Comparison of ENCODE assay signal across 23 cellular contexts in the genomic region with DNA sequence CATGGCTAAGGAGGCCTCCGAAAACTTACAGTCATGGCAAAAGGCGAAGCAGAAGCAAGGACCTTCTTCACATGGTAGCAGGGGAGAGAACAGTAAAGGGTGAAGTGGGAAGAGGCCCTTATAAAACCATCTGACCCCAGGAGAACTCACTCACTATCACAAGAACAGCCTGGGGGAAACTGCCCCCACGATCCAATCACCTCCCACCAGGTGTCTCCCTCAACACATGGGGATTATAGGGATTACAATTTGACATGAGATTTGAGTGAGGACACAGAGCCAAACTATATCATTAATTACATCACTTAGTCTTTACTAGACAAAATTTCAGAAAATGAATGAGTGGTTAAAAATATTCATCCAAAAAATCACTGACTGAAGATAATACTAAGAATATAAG.
A peak's percentile ranks its signal among the peaks of the same experiment; 100 is the strongest.
DNase-seq lines count a peak whose midpoint lies in the region; ATAC-seq and TF ChIP-seq lines count a peak whose summit lies in the region.
"Had no signal": no experiment of that assay in that cellular context is flagged by ENCODE, and none has a peak within 500 bp of the region (broad histone marks: within the 10 kb centered on the region; RNA-seq: fewer than 3 reads in every experiment).

No MANE protein-coding gene starts in this region.

- TF ChIP-seq POLR2A in heart left ventricle (IDR thresholded peaks at IDR 0.05) (no peak), body of pancreas (IDR thresholded peaks at IDR 0.05) (no peak), uterus (IDR thresholded peaks at IDR 0.05) (no peak)

- H3K4me1 ChIP-seq in heart right ventricle = no peaks in the 10 kb centered on the region
- no peaks in the 10 kb centered on the region for H3K4me1 ChIP-seq in heart left ventricle
- H3K4me1 ChIP-seq in RWPE2 (ENCODE audit: insufficient read depth, poor library complexity, severe bottlenecking) = peaks cover 26% of the 10 kb centered on the region
- no peaks in the 10 kb centered on the region for H3K4me1 ChIP-seq in HAP-1
- peaks cover 23% of the 10 kb centered on the region for H3K4me1 ChIP-seq in body of pancreas
- no peaks in the 10 kb centered on the region for H3K4me1 ChIP-seq in uterus
- H3K4me1 ChIP-seq: breast epithelium had no signal

- H3K36me3 ChIP-seq in heart right ventricle (no peaks in the 10 kb centered on the region), heart left ventricle (no peaks in the 10 kb centered on the region), RWPE2 (ENCODE audit: low read depth) (no peaks in the 10 kb centered on the region), HAP-1 (replicated peaks) (no peaks in the 10 kb centered on the region), body of pancreas (replicated peaks in 1 of 2; ENCODE audit: insufficient read depth in 1 of 2, low read depth in 2 of 2) (no peaks in the 10 kb centered on the region), uterus (no peaks in the 10 kb centered on the region)
- H3K36me3 ChIP-seq: breast epithelium, thoracic aorta had no signal

- H3K4me3 ChIP-seq in heart right ventricle (no peak overlapping the region), heart left ventricle (no peak overlapping the region), RWPE2 (ENCODE audit: severe bottlenecking) (no peak overlapping the region), fibroblast of mammary gland (ENCODE audit: control insufficient read depth, low read depth, low read length) (no peak overlapping the region), HAP-1 (no peak overlapping the region), body of pancreas (no peak overlapping the region), uterus (no peak overlapping the region)
- H3K4me3 ChIP-seq: breast epithelium, GM12878, thoracic aorta had no signal

- no peak for ATAC-seq in heart right ventricle
- ATAC-seq in heart left ventricle = no peak
- no peak for ATAC-seq in RWPE2 (ENCODE audit: low read depth)
- no peak for ATAC-seq in body of pancreas
- ATAC-seq: activated CD4-positive, CD25-positive, alpha-beta regulatory T cell treated with anti-CD3 and anti-CD28 coated beads, Interleukin-2, amount 50 U/mL, for 24 hours; activated CD8-positive, alpha-beta T cell treated with anti-CD3 and anti-CD28 coated beads, Interleukin-2, amount 10 ng/mL, durations not matched to agents 7 days and 5 days; GM12878 had no signal

- intact Hi-C loops in heart right ventricle (cut with DNase I) (loop anchor here in 5 of 10 donors (5.0 to 10.0 kb wide), 3 partner anchors 450 to 455 kb away; partner anchors contain the start of gene COL12A1 (in 4 of the 5)), heart left ventricle (cut with DNase I) (loop anchor here in 7 of 10 donors (2.0 to 10.0 kb wide), 4 partner anchors 450 to 456 kb away; partner anchors contain the start of gene COL12A1 (in 5 of the 7)), body of pancreas (cut with DNase I) (no loop called here), uterus (cut with DNase I; ENCODE audit: low total_unique reads) (no loop called here)

- no peaks in the 10 kb centered on the region for H3K9me3 ChIP-seq in heart right ventricle
- no peaks in the 10 kb centered on the region for H3K9me3 ChIP-seq in heart left ventricle
- no peaks in the 10 kb centered on the region for H3K9me3 ChIP-seq in RWPE2 (ENCODE audit: severe bottlenecking)
- H3K9me3 ChIP-seq in HAP-1 = no peaks in the 10 kb centered on the region
- no peaks in the 10 kb centered on the region for H3K9me3 ChIP-seq in body of pancreas
- no peaks in the 10 kb centered on the region for H3K9me3 ChIP-seq in uterus
- H3K9me3 ChIP-seq: breast epithelium, thoracic aorta had no signal

- in situ Hi-C loops in HAP-1 (cut with MboI; ENCODE audit: low sequenced_read_pairs) = no loop called here

- H3K27ac ChIP-seq in heart right ventricle (no peak overlapping the region), heart left ventricle (no peak overlapping the region), RWPE2 (ENCODE audit: poor library complexity, severe bottlenecking) (no peak overlapping the region), body of pancreas (no peak overlapping the region), uterus (no peak overlapping the region)
- H3K27ac ChIP-seq: breast epithelium, HL-60, RWPE1, thoracic aorta had no signal

- H3K27me3 ChIP-seq in heart right ventricle = no peaks in the 10 kb centered on the region
- H3K27me3 ChIP-seq in heart left ventricle = no peaks in the 10 kb centered on the region
- no peaks in the 10 kb centered on the region for H3K27me3 ChIP-seq in RWPE2 (ENCODE audit: insufficient read depth, poor library complexity, severe bottlenecking)
- H3K27me3 ChIP-seq in HAP-1 (ENCODE audit: low read depth) = no peaks in the 10 kb centered on the region
- H3K27me3 ChIP-seq in body of pancreas = no peaks in the 10 kb centered on the region
- no peaks in the 10 kb centered on the region for H3K27me3 ChIP-seq in uterus
- H3K27me3 ChIP-seq: breast epithelium had no signal

- no peak for DNase-seq in heart right ventricle
- no peak for DNase-seq in heart left ventricle
- DNase-seq in RWPE2 (ENCODE audit: low spot score) = no peak
- no peak for DNase-seq in fibroblast of mammary gland (ENCODE audit: low read depth)
- no peak for DNase-seq in HAP-1 (ENCODE audit: low spot score in 2 of 2)
- no peak for DNase-seq in body of pancreas
- DNase-seq in globus pallidus (ENCODE audit: low spot score) = no peak
- DNase-seq in uterus = no peak
- DNase-seq: activated CD8-positive, alpha-beta T cell treated with anti-CD3 and anti-CD28 coated beads, Interleukin-2, amount 10 ng/mL, durations not matched to agents 7 days and 5 days; activated gamma-delta T cell treated with Interleukin-2 at 50 U/mL for 16 hours; foreskin melanocyte; NCI-H1417 treated with DMSO at 0.1 percent for 48 hours; NCI-H2107; NCI-H510A; stimulated activated CD4-positive, alpha-beta T cell treated with anti-CD3 and anti-CD28 coated beads, Interleukin-2, amount 100 ng/mL, for 48 hours; stimulated activated naive CD4-positive, alpha-beta T cell; T-helper 9 cell had no signal

- 68 to 70% methylated on average over 3 of the region's 3 CpGs for WGBS in heart right ventricle, 2 donors
- 67 to 71% (median 70%) methylated on average over 3 of the region's 3 CpGs for WGBS in heart left ventricle, 4 donors
- 74 to 88% methylated on average over 3 of the region's 3 CpGs for WGBS in body of pancreas, 2 donors

- peak in 5 of 9 donors; percentile 18 to 51 (median 38) for TF ChIP-seq CTCF in heart right ventricle (IDR thresholded peaks at IDR 0.05)
- TF ChIP-seq CTCF in heart left ventricle (IDR thresholded peaks at IDR 0.05) = peak in 5 of 12 donors; percentile 14 to 47 (median 26)
- TF ChIP-seq CTCF in RWPE2 (IDR thresholded peaks at IDR 0.05; ENCODE audit: poor library complexity, severe bottlenecking) = peak; percentile 13
- peak; percentile 7 for TF ChIP-seq CTCF in fibroblast of mammary gland (conservative IDR thresholded peaks at IDR 0.05; ENCODE audit: control insufficient read depth, insufficient read depth, low read depth, low read length)
- no peak for TF ChIP-seq CTCF in body of pancreas (IDR thresholded peaks at IDR 0.05)
- TF ChIP-seq CTCF in uterus (IDR thresholded peaks at IDR 0.05) = no peak

Comparison
In these comparisons a context has a peak if more than half of its experiments do, and no peak if none do; other contexts are left out.
1. CTCF ChIP-seq: peak in heart right ventricle (5 of 9), RWPE2 (single experiment) and fibroblast of mammary gland (single experiment); none in body of pancreas (0 of 7) and uterus (0 of 4).
2. intact Hi-C loops: an anchor here in heart left ventricle (2.0 to 10.0 kb wide); none called in body of pancreas and uterus.